In genomic region chr6:168225471-168225901, GRCh38 we compare ENCODE assay signal across 1 cellular context.
TF ChIP-seq lines count a peak whose summit lies in the region.

No MANE protein-coding gene starts in this region.

TF ChIP-seq in H1, 55 proteins besides CTCF, POLR2A, EP300 and RAD21:
- TF ChIP-seq BACH1 (IDR thresholded peaks at IDR 0.05; ENCODE audit: low read length) (no peak), GABPA (IDR thresholded peaks at IDR 0.05; ENCODE audit: borderline replicate concordance, insufficient read depth, low read length) (no peak), USF2 (IDR thresholded peaks at IDR 0.05; ENCODE audit: low read length) (no peak), ATF3 (IDR thresholded peaks at IDR 0.05; ENCODE audit: insufficient read depth, low read depth, low read length) (peak; percentile 59; the same call in 1 of the 2 replicates), CEBPB (IDR thresholded peaks at IDR 0.05; ENCODE audit: low read depth, low read length) (peak; percentile 83), TBP (IDR thresholded peaks at IDR 0.05; ENCODE audit: low read depth, low read length) (no peak), RBBP5 (IDR thresholded peaks at IDR 0.05; ENCODE audit: borderline replicate concordance, low read depth, low read length) (0 out of 2 replicates have a peak, but pooled peaks have one; percentile 40), CTBP2 (IDR thresholded peaks at IDR 0.05; ENCODE audit: borderline replicate concordance, insufficient read depth, insufficient read length, low read length) (no peak), CHD1 (IDR thresholded peaks at IDR 0.05; ENCODE audit: low read depth, low read length) (no peak), SAP30 (IDR thresholded peaks at IDR 0.05; ENCODE audit: insufficient read depth, insufficient replicate concordance, low read length) (no peak), ASH2L (IDR thresholded peaks at IDR 0.05; ENCODE audit: low read length) (no peak), ATF2 (IDR thresholded peaks at IDR 0.05; ENCODE audit: low read length) (no peak)
